8 cellular contexts compared by ENCODE assay signal in the genomic region with DNA sequence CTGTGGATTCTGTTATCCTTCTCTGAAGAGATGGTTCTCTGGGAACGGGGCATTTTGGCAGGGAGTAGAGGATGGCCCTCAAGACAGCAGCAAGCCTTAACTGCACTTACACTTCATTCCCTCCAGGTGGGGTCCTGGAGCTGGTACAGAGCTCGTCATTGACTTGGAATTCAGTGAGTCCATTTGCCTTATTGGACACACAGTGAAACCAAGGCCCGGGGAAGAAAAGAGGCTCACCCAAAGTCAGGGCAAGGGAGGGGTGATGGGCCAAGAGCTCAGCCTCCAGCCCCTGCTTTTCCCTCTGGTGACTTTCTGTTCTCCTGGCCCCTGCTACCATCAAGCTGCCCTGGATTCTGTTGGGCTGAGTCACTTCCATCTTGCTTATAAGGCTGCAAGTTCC.
DNase-seq lines count a peak whose midpoint lies in the region; ATAC-seq, FAIRE-seq and TF ChIP-seq lines count a peak whose summit lies in the region.

No MANE protein-coding gene starts in this region.

- no peaks in the 10 kb centered on the region for H3K27me3 ChIP-seq in ascending aorta
- H3K27me3 ChIP-seq in lower lobe of right lung (ENCODE audit: low read depth), result no peaks in the 10 kb centered on the region
- peaks cover 0 to 21% of the 10 kb centered on the region in 2 donors for H3K27me3 ChIP-seq in tibial nerve

- no peak for TF ChIP-seq EP300 in A549 (IDR thresholded peaks at IDR 0.05)
- no peak for TF ChIP-seq EP300 in tibial nerve (IDR thresholded peaks at IDR 0.05)

- peak; percentile 51 to 75 for TF ChIP-seq RAD21 in A549 (conservative IDR thresholded peaks at IDR 0.05 in 1 of 2, IDR thresholded peaks at IDR 0.05 in 1 of 2)

- TF ChIP-seq CTCF in A549 (IDR thresholded peaks at IDR 0.05) (peak; percentile 37; the same call in 2 of the 3 replicates), ascending aorta (IDR thresholded peaks at IDR 0.05) (peak in 2 of 3 experiments; percentile 25 to 39), lower lobe of right lung (IDR thresholded peaks at IDR 0.05) (peak; percentile 38), tibial nerve (IDR thresholded peaks at IDR 0.05) (peak in 1 of 5 experiments; percentile 27)

- H3K36me3 ChIP-seq in ascending aorta, result no peaks in the 10 kb centered on the region
- no peaks in the 10 kb centered on the region for H3K36me3 ChIP-seq in lower lobe of right lung
- no peaks in the 10 kb centered on the region for H3K36me3 ChIP-seq in tibial nerve

- TF ChIP-seq POLR2A in A549 (IDR thresholded peaks at IDR 0.05; ENCODE audit: low read length) (no peak), tibial nerve (IDR thresholded peaks at IDR 0.05) (no peak)

- H3K4me1 ChIP-seq in A549, result peaks cover 3% of the 10 kb centered on the region; the same call in 2 of the 3 replicates
- no peaks in the 10 kb centered on the region for H3K4me1 ChIP-seq in ascending aorta
- H3K4me1 ChIP-seq in lower lobe of right lung, result peaks cover 6% of the 10 kb centered on the region
- H3K4me1 ChIP-seq in tibial nerve, result peaks cover 0 to 6% (median 1%) of the 10 kb centered on the region in 4 donors

- FAIRE-seq in A549 (lab: Jason Lieb, UNC), result peak; percentile 70

- H3K4me3 ChIP-seq in A549, result no peak overlapping the region
- no peak overlapping the region for H3K4me3 ChIP-seq in ascending aorta
- H3K4me3 ChIP-seq in lower lobe of right lung, result no peak overlapping the region
- H3K4me3 ChIP-seq in tibial nerve, result no peak overlapping the region

- CTCF ChIA-PET in A549 (lab: Yijun Ruan, JAX), result interaction anchor here (0.6 to 5.1 kb wide), 15 partner anchors 8 to 745 kb away, joined by 3 to 26 read pairs (median 5); no protein-coding TSS in a partner anchor

- no peak overlapping the region for H3K4me2 ChIP-seq in A549

- DNase-seq in A549 (ENCODE audit: low read depth in 1 of 2, low spot score in 1 of 2), result peak; percentile 83 to 85
- DNase-seq in GDM1 (lab: John Stamatoyannopoulos, UW), result peak; percentile 7
- DNase-seq in NCI-H1694 treated with DMSO at 0.1 percent for 48 hours (lab: John Stamatoyannopoulos, UW), result peak; percentile 3
- no peak for DNase-seq in ascending aorta (ENCODE audit: low spot score in 2 of 2)
- DNase-seq in lower lobe of right lung, result no peak
- no peak for DNase-seq in kidney glomerular epithelial cell (lab: John Stamatoyannopoulos, UW)
- no peak for DNase-seq in tibial nerve (ENCODE audit: low spot score in 2 of 2)

- H3K9me3 ChIP-seq in A549, result no peaks in the 10 kb centered on the region
- no peaks in the 10 kb centered on the region for H3K9me3 ChIP-seq in ascending aorta
- no peaks in the 10 kb centered on the region for H3K9me3 ChIP-seq in lower lobe of right lung
- H3K9me3 ChIP-seq in tibial nerve, result no peaks in the 10 kb centered on the region

- ATAC-seq in A549 (peak; percentile 51 to 86; a peak in 4 of 6 replicates), lower lobe of right lung (peak; percentile 61 to 67), HG03025 (IDR thresholded peaks at IDR 0.05; ENCODE audit: low FRiP score, unreplicated experiment) (no peak)

- WGBS in A549 (ENCODE audit: missing lambda C conversion rate), result 22% methylated on average over 3 of the region's 3 CpGs
- 60 to 62% methylated on average over 3 of the region's 3 CpGs for WGBS in tibial nerve, 2 donors

- POLR2A ChIA-PET in A549 (lab: Yijun Ruan, JAX), result interaction anchor here (1.0 to 1.2 kb wide), 2 partner anchors 11 to 151 kb away, joined by 4 read pairs; partner anchors contain the start of gene ISL2

- intact Hi-C loops in ascending aorta (cut with DNase I) (no loop called here), lower lobe of right lung (cut with DNase I) (no loop called here)

- H3K27ac ChIP-seq in A549, result peak overlapping the region in 1 of 2 experiments; percentile 12; a peak in 2 of 6 replicates
- no peak overlapping the region for H3K27ac ChIP-seq in ascending aorta
- H3K27ac ChIP-seq in lower lobe of right lung, result no peak overlapping the region
- no peak overlapping the region for H3K27ac ChIP-seq in tibial nerve

TF ChIP-seq in A549, 52 proteins besides CTCF, POLR2A, EP300 and RAD21:
- peak; percentile 46; the same call in 2 of the 3 replicates for TF ChIP-seq SMC3 (IDR thresholded peaks at IDR 0.05)
- TF ChIP-seq EHF (CRISPR knock-in tag; IDR thresholded peaks at IDR 0.05), result no peak
- TF ChIP-seq NPAS2 (CRISPR knock-in tag; IDR thresholded peaks at IDR 0.05; ENCODE audit: borderline replicate concordance), result no peak
- TF ChIP-seq FOXS1 (CRISPR knock-in tag; IDR thresholded peaks at IDR 0.05), result no peak
- no peak for TF ChIP-seq FOSL2 (IDR thresholded peaks at IDR 0.05)
- peak; percentile 32; the same call in 1 of the 2 replicates for TF ChIP-seq FOSL2 (CRISPR knock-in tag; IDR thresholded peaks at IDR 0.05)
TF ChIP-seq in A549: peak in this region for 2.

Comparison
In these comparisons a context has a peak if more than half of its experiments do, and no peak if none do; other contexts are left out.
1. DNase-seq: peak in A549 (2 of 2), GDM1 (single experiment) and NCI-H1694 treated with DMSO at 0.1 percent for 48 hours (single experiment); none in ascending aorta (0 of 2), lower lobe of right lung (single experiment), kidney glomerular epithelial cell (single experiment) and tibial nerve (0 of 2).